Comparison of ENCODE assay signal across 1 cellular context in genomic region chr18:32470713-32471633, GRCh38.
TF ChIP-seq lines count a peak whose summit lies in the region.

GAREM1 (minus strand) TSS chr18:32470882; CDS start chr18:32470428, 454 bp downstream.

TF ChIP-seq in A549, 52 proteins besides CTCF, POLR2A, EP300 and RAD21 (continued from another document):
- no peak for TF ChIP-seq REST (IDR thresholded peaks at IDR 0.05)
- no peak for TF ChIP-seq RARB (CRISPR knock-in tag; IDR thresholded peaks at IDR 0.05)
- TF ChIP-seq CBX8 (IDR thresholded peaks at IDR 0.05) = no peak
- no peak for TF ChIP-seq RFX5 (IDR thresholded peaks at IDR 0.05)
- TF ChIP-seq FOSL2 (IDR thresholded peaks at IDR 0.05) = no peak
- TF ChIP-seq FOSL2 (CRISPR knock-in tag; IDR thresholded peaks at IDR 0.05) = peak; percentile 47; the same call in 1 of the 2 replicates
- TF ChIP-seq MYC (IDR thresholded peaks at IDR 0.05; ENCODE audit: borderline replicate concordance, low read length) = no peak
